In genomic region chr21:42183374-42184266, GRCh38 we compare ENCODE assay signal across 2 cellular contexts.
A peak's percentile ranks its signal among the peaks of the same experiment; 100 is the strongest.
TF ChIP-seq lines count a peak whose summit lies in the region.

No MANE protein-coding gene starts in this region.

TF ChIP-seq in HepG2, 621 proteins besides CTCF, POLR2A, EP300 and RAD21:
- TF ChIP-seq ZNF646 (CRISPR knock-in tag; IDR thresholded peaks at IDR 0.05), result peak; percentile 21; the same call in 1 of the 2 replicates
- no peak for TF ChIP-seq ZNF234 (CRISPR knock-in tag; conservative IDR thresholded peaks at IDR 0.05)

TF ChIP-seq in WTC11, 78 proteins besides CTCF, POLR2A, EP300 and RAD21:
- TF ChIP-seq ELF4 (CRISPR knock-in tag; IDR thresholded peaks at IDR 0.05; ENCODE audit: low read depth), result no peak
- no peak for TF ChIP-seq ZNF512 (CRISPR knock-in tag; IDR thresholded peaks at IDR 0.05; ENCODE audit: borderline replicate concordance)
- TF ChIP-seq ATF3 (CRISPR knock-in tag; conservative IDR thresholded peaks at IDR 0.05), result no peak
- 0 out of 2 replicates have a peak, but pooled peaks have one; percentile 60 for TF ChIP-seq NFE2L1 (CRISPR knock-in tag; IDR thresholded peaks at IDR 0.05)
TF ChIP-seq in WTC11: peak in this region for 1.
